Comparison of ENCODE assay signal across 10 cellular contexts in the genomic region with DNA sequence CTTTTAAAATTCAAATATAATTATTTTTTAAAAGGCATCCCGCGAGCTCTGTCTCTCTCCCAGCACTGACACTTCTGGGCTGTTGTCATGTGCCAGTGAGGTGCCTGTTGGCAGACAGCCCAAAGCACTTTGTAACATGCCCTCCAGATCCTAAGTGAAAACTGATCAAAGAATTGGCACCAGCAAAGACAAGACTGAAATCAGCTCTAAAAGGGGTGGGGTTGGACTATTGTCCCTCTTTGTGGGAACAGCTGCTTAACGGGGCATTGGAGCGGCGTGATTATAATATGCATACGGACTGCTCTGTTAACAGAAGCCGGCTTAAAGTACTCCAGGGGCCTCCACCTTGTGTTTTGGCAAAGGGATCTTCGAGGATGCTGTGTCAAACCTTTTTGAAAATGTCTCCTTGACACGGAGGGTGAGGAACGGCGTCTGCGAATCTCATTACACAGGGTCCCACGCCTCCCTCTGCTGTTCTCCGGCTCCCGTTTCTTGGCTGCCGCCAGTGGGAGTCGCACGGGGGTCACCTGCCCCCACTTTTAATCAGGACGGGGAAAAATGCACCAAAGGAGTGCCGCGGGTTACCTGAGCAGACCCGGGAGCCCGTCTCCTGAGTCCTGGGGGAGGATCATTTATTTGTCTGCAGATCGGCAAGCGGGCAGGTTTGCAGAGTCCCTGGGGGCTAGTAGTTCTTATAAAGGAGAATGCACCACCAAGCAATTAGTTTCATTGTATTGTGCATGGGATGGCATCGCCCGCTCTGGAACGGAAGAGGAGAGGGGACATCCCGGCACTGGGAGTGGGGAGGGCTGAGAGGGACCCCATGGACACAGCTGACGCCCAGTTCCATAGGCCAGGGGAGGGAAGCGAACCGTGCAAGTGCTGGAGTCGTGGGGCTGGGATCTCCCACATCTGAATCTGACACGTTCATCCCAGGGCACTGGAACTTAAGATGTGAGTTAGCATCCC. TPM values are rescaled to one million over a fixed set of nuclear protein-coding genes. Genes with fewer than 3 reads are reported as not detected.
DNase-seq lines count a peak whose midpoint lies in the region; ATAC-seq and TF ChIP-seq lines count a peak whose summit lies in the region.
"Had no signal": no experiment of that assay in that cellular context is flagged by ENCODE, and none has a peak within 500 bp of the region (broad histone marks: within the 10 kb centered on the region; RNA-seq: fewer than 3 reads in every experiment).

No MANE protein-coding gene starts in this region.

- intact Hi-C loops in CD14-positive monocyte (cut with micrococcal nuclease) (no loop called here), breast epithelium (cut with DNase I; ENCODE audit: low total_unique reads) (no loop called here)

- H3K4me3 Mint-ChIP-seq in CD14-positive monocyte = peak overlapping the region; percentile 71 to 88
- peak overlapping the region; percentile 47 for H3K4me3 Mint-ChIP-seq in mesothelial cell of epicardium
- H3K4me3 Mint-ChIP-seq in activated naive CD4-positive, alpha-beta T cell treated with anti-CD3 and anti-CD28 coated beads, Interleukin-2, amount 10 ng/mL, durations not matched to agents 7 days and 5 days = no peak overlapping the region
- H3K4me3 Mint-ChIP-seq: neural crest cell had no signal

- H3K36me3 Mint-ChIP-seq in CD14-positive monocyte (no peaks in the 10 kb centered on the region), mesothelial cell of epicardium (no peaks in the 10 kb centered on the region)
- no peaks in the 10 kb centered on the region for H3K36me3 Mint-ChIP-seq in activated naive CD4-positive, alpha-beta T cell treated with anti-CD3 and anti-CD28 coated beads, Interleukin-2, amount 10 ng/mL, durations not matched to agents 7 days and 5 days

- H3K4me1 ChIP-seq in breast epithelium = no peaks in the 10 kb centered on the region
- H3K4me1 ChIP-seq: uterus had no signal

- CTCF ChIA-PET in activated naive CD4-positive, alpha-beta T cell treated with anti-CD3 and anti-CD28 coated beads, Interleukin-2, amount 10 ng/mL, durations not matched to agents 7 days and 5 days (lab: Charles Lee) = interaction anchor here (0.6 to 2.0 kb wide), 2 partner anchors 10 to 29 kb away, joined by 3 to 5 read pairs; no protein-coding TSS in a partner anchor

- no peaks in the 10 kb centered on the region for H3K9me3 Mint-ChIP-seq in CD14-positive monocyte
- H3K9me3 Mint-ChIP-seq in mesothelial cell of epicardium = no peaks in the 10 kb centered on the region
- no peaks in the 10 kb centered on the region for H3K9me3 Mint-ChIP-seq in activated naive CD4-positive, alpha-beta T cell treated with anti-CD3 and anti-CD28 coated beads, Interleukin-2, amount 10 ng/mL, durations not matched to agents 7 days and 5 days
- H3K9me3 Mint-ChIP-seq: neural crest cell had no signal

- no peaks in the 10 kb centered on the region for H3K36me3 ChIP-seq in breast epithelium
- H3K36me3 ChIP-seq: uterus had no signal

- no peaks in the 10 kb centered on the region for H3K27me3 ChIP-seq in breast epithelium

- peak overlapping the region in 2 of 3 donors; percentile 39 to 58 for H3K4me3 ChIP-seq in breast epithelium
- H3K4me3 ChIP-seq: uterus had no signal

- no peak for ATAC-seq in GM19035 (IDR thresholded peaks at IDR 0.05; ENCODE audit: unreplicated experiment)

- peaks cover 63% of the 10 kb centered on the region for H3K4me1 Mint-ChIP-seq in CD14-positive monocyte
- H3K4me1 Mint-ChIP-seq in mesothelial cell of epicardium = peaks cover 36% of the 10 kb centered on the region
- peaks cover 18% of the 10 kb centered on the region for H3K4me1 Mint-ChIP-seq in activated naive CD4-positive, alpha-beta T cell treated with anti-CD3 and anti-CD28 coated beads, Interleukin-2, amount 10 ng/mL, durations not matched to agents 7 days and 5 days

- no peaks in the 10 kb centered on the region for H3K9me3 ChIP-seq in breast epithelium
- H3K9me3 ChIP-seq: uterus had no signal

- peaks cover 3 to 12% (median 4%) of the 10 kb centered on the region in 3 donors for H3K27me3 Mint-ChIP-seq in CD14-positive monocyte (ENCODE audit: low read depth in 3 of 3)
- H3K27me3 Mint-ChIP-seq in mesothelial cell of epicardium (ENCODE audit: low read depth) = peaks cover 34% of the 10 kb centered on the region
- peaks cover 82% of the 10 kb centered on the region for H3K27me3 Mint-ChIP-seq in activated naive CD4-positive, alpha-beta T cell treated with anti-CD3 and anti-CD28 coated beads, Interleukin-2, amount 10 ng/mL, durations not matched to agents 7 days and 5 days

- in situ Hi-C loops in ACHN (cut with HindIII; ENCODE audit: low pct_ligation_motif_present, low pct_unique_long_range_greater_than_20kb, low sequenced_read_pairs) = no loop called here

- H3K27ac ChIP-seq in breast epithelium = no peak overlapping the region
- H3K27ac ChIP-seq: uterus had no signal

- H3K27ac Mint-ChIP-seq in CD14-positive monocyte (peak overlapping the region in 3 of 7 donors; percentile 48 to 55 (median 53)), mesothelial cell of epicardium (no peak overlapping the region)
- no peak overlapping the region for H3K27ac Mint-ChIP-seq in activated naive CD4-positive, alpha-beta T cell treated with anti-CD3 and anti-CD28 coated beads, Interleukin-2, amount 10 ng/mL, durations not matched to agents 7 days and 5 days

- DNase-seq in CD14-positive monocyte (ENCODE audit: low spot score) (no peak), NCI-H2107 treated with DMSO at 0.1 percent for 48 hours (lab: John Stamatoyannopoulos, UW; ENCODE audit: unreplicated experiment) (peak; percentile 84), breast epithelium (ENCODE audit: low spot score in 2 of 2) (no peak), mesothelial cell of epicardium (ENCODE audit: low spot score in 2 of 2, unreplicated experiment in 2 of 2) (no peak), ACHN (no peak), GOT3 (lab: John Stamatoyannopoulos, UW) (no peak)
- no peak for DNase-seq in activated naive CD4-positive, alpha-beta T cell treated with anti-CD3 and anti-CD28 coated beads, Interleukin-2, amount 10 ng/mL, durations not matched to agents 7 days and 5 days
- DNase-seq: uterus had no signal

- TF ChIP-seq POLR2A in breast epithelium (IDR thresholded peaks at IDR 0.05) = no peak

- TF ChIP-seq CTCF in CD14-positive monocyte (IDR thresholded peaks at IDR 0.05) = no peak
- TF ChIP-seq CTCF in breast epithelium (IDR thresholded peaks at IDR 0.05) = no peak
- no peak for TF ChIP-seq CTCF in mesothelial cell of epicardium (IDR thresholded peaks at IDR 0.05; ENCODE audit: unreplicated experiment)

RNA-seq across cellular contexts. Expression of a gene that starts 44.3 kb away (rescaled TPM):
- polyA plus RNA-seq in CD14-positive monocyte = 10 to 100 TPM; 15.6 to 19.3 TPM
- total RNA-seq in breast epithelium (10 to 100 TPM; 13.8 to 18.4 (median 15.7) TPM), mesothelial cell of epicardium (34.3 to 36.2 TPM (median 35.8 TPM) in 3 replicates)

RNA-seq across cellular contexts. Expression of a gene that starts 44.6 kb away (rescaled TPM):
- polyA plus RNA-seq in CD14-positive monocyte = not detected
- total RNA-seq in breast epithelium = 1 to 10 TPM in 2 of 3 donors, under 1 TPM in 1; under 0.01 to 1.9 (median 1.6) TPM
- 27.7 to 33.2 TPM (median 32.5 TPM) in 3 replicates for total RNA-seq in mesothelial cell of epicardium
